In genomic region chr15:35458176-35458856, GRCh38 we compare ENCODE assay signal across 20 cellular contexts.
DNase-seq lines count a peak whose midpoint lies in the region; ATAC-seq and TF ChIP-seq lines count a peak whose summit lies in the region.
"Had no signal": no experiment of that assay in that cellular context is flagged by ENCODE, and none has a peak within 500 bp of the region (broad histone marks: within the 10 kb centered on the region; RNA-seq: fewer than 3 reads in every experiment).

No MANE protein-coding gene starts in this region.

- no peak overlapping the region for H3K9ac ChIP-seq in skeletal muscle satellite cell (ENCODE audit: low read depth, low read length)

- H3K4me2 ChIP-seq in skeletal muscle satellite cell (ENCODE audit: low read length) = peak overlapping the region; percentile 35
- H3K4me2 ChIP-seq: GM23338 had no signal

- in situ Hi-C loops in gastrocnemius medialis (cut with MboI; ENCODE audit: low sequenced_read_pairs in 4 of 4) = no loop called here

- no peak overlapping the region for H3K4me3 Mint-ChIP-seq in MCF 10A (ENCODE audit: unreplicated experiment)
- H3K4me3 Mint-ChIP-seq in CD8-positive, alpha-beta T cell = no peak overlapping the region
- H3K4me3 Mint-ChIP-seq: B cell; CD4-positive, CD25-positive, alpha-beta regulatory T cell; GM23338 had no signal

- H3K36me3 Mint-ChIP-seq in MCF 10A (ENCODE audit: insufficient read depth, unreplicated experiment) = no peaks in the 10 kb centered on the region
- H3K36me3 Mint-ChIP-seq in CD8-positive, alpha-beta T cell = peaks cover 2% of the 10 kb centered on the region

- TF ChIP-seq POLR2A in breast epithelium (IDR thresholded peaks at IDR 0.05) (no peak), gastrocnemius medialis (IDR thresholded peaks at IDR 0.05) (no peak)

- BruUV-seq in MCF 10A (replicated peaks; lab: Mats Ljungman, UMichigan) = no TSS peak

- no peak overlapping the region for H3K4me3 ChIP-seq in breast epithelium
- H3K4me3 ChIP-seq in epithelial cell of esophagus (ENCODE audit: low read length) = no peak overlapping the region
- H3K4me3 ChIP-seq in skeletal muscle satellite cell (ENCODE audit: low read length) = no peak overlapping the region
- no peak overlapping the region for H3K4me3 ChIP-seq in gastrocnemius medialis
- no peak overlapping the region for H3K4me3 ChIP-seq in CD8-positive, alpha-beta T cell (ENCODE audit: low read depth, low read length)
- H3K4me3 ChIP-seq: GM23338, SJSA1 had no signal

- peak overlapping the region; percentile 43 for H3K27ac Mint-ChIP-seq in MCF 10A (ENCODE audit: low read depth, unreplicated experiment)
- H3K27ac Mint-ChIP-seq in CD8-positive, alpha-beta T cell = no peak overlapping the region
- H3K27ac Mint-ChIP-seq: B cell; CD4-positive, CD25-positive, alpha-beta regulatory T cell; GM23338 had no signal

- H3K9me3 Mint-ChIP-seq in MCF 10A (ENCODE audit: unreplicated experiment) = no peaks in the 10 kb centered on the region
- H3K9me3 Mint-ChIP-seq in CD8-positive, alpha-beta T cell = no peaks in the 10 kb centered on the region
- H3K9me3 Mint-ChIP-seq: CD4-positive, CD25-positive, alpha-beta regulatory T cell; GM23338 had no signal

- intact Hi-C loops in MCF 10A (cut with micrococcal nuclease) = no loop called here
- intact Hi-C loops in breast epithelium (cut with DNase I; ENCODE audit: low total_unique reads) = no loop called here
- intact Hi-C loops in gastrocnemius medialis (cut with DNase I; ENCODE audit: low total_unique reads) = no loop called here
- intact Hi-C loops in CD8-positive, alpha-beta T cell (cut with DNase I, micrococcal nuclease) = no loop called here

- no peaks in the 10 kb centered on the region for H3K27me3 ChIP-seq in breast epithelium
- no peaks in the 10 kb centered on the region for H3K27me3 ChIP-seq in skeletal muscle satellite cell (ENCODE audit: control insufficient read depth, insufficient read depth, low read length)
- H3K27me3 ChIP-seq in gastrocnemius medialis = no peaks in the 10 kb centered on the region
- H3K27me3 ChIP-seq in CD8-positive, alpha-beta T cell (ENCODE audit: insufficient read depth, low read length) = no peaks in the 10 kb centered on the region
- H3K27me3 ChIP-seq: SJSA1 had no signal

- H3K4me1 ChIP-seq in breast epithelium (no peaks in the 10 kb centered on the region), skeletal muscle satellite cell (ENCODE audit: control insufficient read depth, insufficient read depth, low read length) (peaks cover 12% of the 10 kb centered on the region), gastrocnemius medialis (no peaks in the 10 kb centered on the region)
- H3K4me1 ChIP-seq in CD8-positive, alpha-beta T cell (ENCODE audit: insufficient read depth, low read length) = no peaks in the 10 kb centered on the region
- H3K4me1 ChIP-seq: Caco-2 had no signal

- CTCF ChIA-PET in MCF 10A (lab: Yijun Ruan, JAX) = no interaction called here
- CTCF ChIA-PET in RWPE1 (lab: Yijun Ruan, JAX) = interaction anchor here (0.6 kb wide), 1 partner anchor 14 kb away, joined by 3 read pairs; no protein-coding TSS in a partner anchor
- CTCF ChIA-PET in CD8-positive, alpha-beta T cell (lab: Charles Lee) = no interaction called here

- DNase-seq in MCF 10A (ENCODE audit: unreplicated experiment) (peak; percentile 49), breast epithelium (ENCODE audit: low spot score in 2 of 2) (no peak), RWPE1 (ENCODE audit: low spot score) (peak; percentile 35), epithelial cell of esophagus (ENCODE audit: low read depth) (peak; percentile 66), gastrocnemius medialis (no peak)
- no peak for DNase-seq in CD8-positive, alpha-beta T cell
- DNase-seq: 8988T; Caco-2; CD4-positive, CD25-positive, alpha-beta regulatory T cell; KG1; NCI-H2081 treated with DMSO at 0.1 percent for 48 hours; NCI-H510A; NCI-H774; SW 1271 had no signal

- no peak overlapping the region for H3K27ac ChIP-seq in breast epithelium
- no peak overlapping the region for H3K27ac ChIP-seq in RWPE1
- H3K27ac ChIP-seq in gastrocnemius medialis = no peak overlapping the region
- no peak overlapping the region for H3K27ac ChIP-seq in CD8-positive, alpha-beta T cell (ENCODE audit: low read depth, low read length)
- H3K27ac ChIP-seq: SJSA1 had no signal

- H3K9me3 ChIP-seq in breast epithelium (no peaks in the 10 kb centered on the region), skeletal muscle satellite cell (replicated peaks; ENCODE audit: low read length) (no peaks in the 10 kb centered on the region), gastrocnemius medialis (no peaks in the 10 kb centered on the region)
- no peaks in the 10 kb centered on the region for H3K9me3 ChIP-seq in CD8-positive, alpha-beta T cell (ENCODE audit: low read length)
- H3K9me3 ChIP-seq: Caco-2, SJSA1 had no signal

- H3K4me1 Mint-ChIP-seq in MCF 10A (ENCODE audit: insufficient read depth, unreplicated experiment) = peaks cover 10% of the 10 kb centered on the region
- H3K4me1 Mint-ChIP-seq in CD8-positive, alpha-beta T cell (ENCODE audit: low read depth) = no peaks in the 10 kb centered on the region
- H3K4me1 Mint-ChIP-seq: B cell, GM23338 had no signal

- ATAC-seq in gastrocnemius medialis (no peak), HG03460 (IDR thresholded peaks at IDR 0.05; ENCODE audit: unreplicated experiment) (no peak)
- ATAC-seq in CD8-positive, alpha-beta T cell = no peak
- ATAC-seq: GM23338, HepG2 had no signal

- no peaks in the 10 kb centered on the region for H3K36me3 ChIP-seq in breast epithelium
- no peaks in the 10 kb centered on the region for H3K36me3 ChIP-seq in skeletal muscle satellite cell (ENCODE audit: insufficient read depth, low read length)
- H3K36me3 ChIP-seq in gastrocnemius medialis = no peaks in the 10 kb centered on the region
- H3K36me3 ChIP-seq in CD8-positive, alpha-beta T cell (ENCODE audit: insufficient read depth, low read length) = no peaks in the 10 kb centered on the region
- H3K36me3 ChIP-seq: SJSA1 had no signal

- TF ChIP-seq CTCF in MCF 10A (IDR thresholded peaks at IDR 0.05; ENCODE audit: unreplicated experiment) (no peak), breast epithelium (IDR thresholded peaks at IDR 0.05) (no peak), RWPE1 (conservative IDR thresholded peaks at IDR 0.05; ENCODE audit: low read depth) (no peak), epithelial cell of esophagus (IDR thresholded peaks at IDR 0.05; ENCODE audit: insufficient read depth, low read depth, low read length, missing control alignments) (no peak), gastrocnemius medialis (IDR thresholded peaks at IDR 0.05 in 4 of 5, conservative IDR thresholded peaks at IDR 0.05 in 1 of 5) (no peak)
- no peak for TF ChIP-seq CTCF in CD8-positive, alpha-beta T cell (IDR thresholded peaks at IDR 0.05)

- H3K27me3 Mint-ChIP-seq in MCF 10A (ENCODE audit: insufficient read depth, unreplicated experiment) = no peaks in the 10 kb centered on the region
- no peaks in the 10 kb centered on the region for H3K27me3 Mint-ChIP-seq in CD8-positive, alpha-beta T cell (ENCODE audit: low read depth)
- H3K27me3 Mint-ChIP-seq: B cell; CD4-positive, CD25-positive, alpha-beta regulatory T cell had no signal

- POLR2A ChIA-PET in MCF 10A (lab: Yijun Ruan, JAX) = no interaction called here
- POLR2A ChIA-PET in RWPE1 (lab: Yijun Ruan, JAX; ENCODE audit: low non-redundant PET) = no interaction called here
- POLR2A ChIA-PET in CD8-positive, alpha-beta T cell (lab: Charles Lee) = interaction anchor here (1.5 kb wide), 1 partner anchor 47 kb away, joined by 3 read pairs; no protein-coding TSS in a partner anchor

Comparison
In these comparisons a context has a peak if more than half of its experiments do, and no peak if none do; other contexts are left out.
1. DNase-seq: peak in MCF 10A (single experiment), RWPE1 (single experiment) and epithelial cell of esophagus (single experiment); none in breast epithelium (0 of 2), gastrocnemius medialis (0 of 2) and CD8-positive, alpha-beta T cell (0 of 7).